ENCODE assay signal across 8 cellular contexts in genomic region chr10:73543-74265, GRCh38. TPM values are rescaled to one million over a fixed set of nuclear protein-coding genes. Genes with fewer than 3 reads are reported as not detected.
DNase-seq lines count a peak whose midpoint lies in the region; ATAC-seq and TF ChIP-seq lines count a peak whose summit lies in the region.
"Not testable (repeated sequence)": the region's sequence is repeated elsewhere in the genome, so short reads cannot be mapped to it uniquely, and the experiment has no call there.

No MANE protein-coding gene starts in this region.

- not testable (repeated sequence) for H2AK5ac ChIP-seq in trophoblast cell (ENCODE audit: low read length)

- peak overlapping the region in 3 of 4 donors; percentile 17 to 75 (median 68) for H3K4me3 Mint-ChIP-seq in IgD-negative memory B cell
- peak overlapping the region; percentile 85 to 86 for H3K4me3 Mint-ChIP-seq in activated T-cell treated with anti-CD3 and anti-CD28 coated beads, Interleukin-2, amount 50 U/mL, for 72 hours

- H4K12ac ChIP-seq in trophoblast cell (ENCODE audit: low read depth, low read length): peak overlapping the region; percentile 16

- H4K8ac ChIP-seq in trophoblast cell (ENCODE audit: low read depth, low read length): peak overlapping the region; percentile 82

- H3K27me3 Mint-ChIP-seq in IgD-negative memory B cell: not testable (repeated sequence)
- H3K27me3 Mint-ChIP-seq in activated T-cell treated with anti-CD3 and anti-CD28 coated beads, Interleukin-2, amount 50 U/mL, for 72 hours (ENCODE audit: low read depth): peaks cover 14% of the 10 kb centered on the region

- not testable (repeated sequence) for H2BK12ac ChIP-seq in trophoblast cell (ENCODE audit: low read length)

- H3K27ac ChIP-seq in RWPE1; effector memory CD4-positive, alpha-beta T cell (ENCODE audit: insufficient read depth, low read length, poor library complexity, severe bottlenecking); trophoblast cell (ENCODE audit: low read depth, low read length): not testable (repeated sequence)

- H3K79me1 ChIP-seq in trophoblast cell (ENCODE audit: low read length): not testable (repeated sequence)

- CTCF ChIA-PET in RWPE1 (lab: Yijun Ruan, JAX): interaction anchor here (0.6 to 0.9 kb wide), 4 partner anchors 22 to 1441 kb away, joined by 3 to 6 read pairs (median 4); no protein-coding TSS in a partner anchor

- peak overlapping the region; percentile 61 for H3K4me2 ChIP-seq in trophoblast cell (ENCODE audit: low read length)

- ATAC-seq in activated T-cell treated with anti-CD3 and anti-CD28 coated beads, Interleukin-2, amount 50 U/mL, for 72 hours (replicated peaks in 1 of 2): peak; percentile 45 to 53

- POLR2A ChIA-PET in RWPE1 (lab: Yijun Ruan, JAX; ENCODE audit: low non-redundant PET): not testable (repeated sequence)

- not testable (repeated sequence) for H3K18ac ChIP-seq in trophoblast cell (ENCODE audit: low read length)

- peak overlapping the region; percentile 53 for H3K4me3 ChIP-seq in effector memory CD4-positive, alpha-beta T cell (ENCODE audit: insufficient read depth, low read depth, low read length, poor library complexity, severe bottlenecking)
- peak overlapping the region; percentile 52 for H3K4me3 ChIP-seq in trophoblast cell (ENCODE audit: low read depth, low read length)

- H2BK120ac ChIP-seq in trophoblast cell (ENCODE audit: insufficient read depth, low read length, poor library complexity): peak overlapping the region; percentile 20

- H3K23ac ChIP-seq in trophoblast cell (ENCODE audit: low read length): not testable (repeated sequence)

- not testable (repeated sequence) for H3K36me3 ChIP-seq in effector memory CD4-positive, alpha-beta T cell (ENCODE audit: control insufficient read depth, insufficient read depth, low read length); trophoblast cell (ENCODE audit: control insufficient read depth in 1 of 2, insufficient read depth in 2 of 2, low read length in 2 of 2)

- H3K9me3 ChIP-seq in effector memory CD4-positive, alpha-beta T cell (ENCODE audit: control insufficient read depth, low read length); trophoblast cell (ENCODE audit: insufficient read depth, low read depth, low read length): not testable (repeated sequence)

- DNase-seq in COLO829 (ENCODE audit: low spot score) (peak; percentile 9), RWPE1 (ENCODE audit: low spot score) (peak; percentile 20), iris pigment epithelial cell (ENCODE audit: low read depth) (peak; percentile 55), trophoblast cell (peak; percentile 12 to 69), stromal cell of bone marrow (ENCODE audit: low read depth) (peak; percentile 17)
- DNase-seq in activated T-cell treated with anti-CD3 and anti-CD28 coated beads, Interleukin-2, amount 50 U/mL, for 72 hours: peak; percentile 43 to 63
- peak in 1 of 3 donors; percentile 7 for DNase-seq in effector memory CD4-positive, alpha-beta T cell

- not testable (repeated sequence) for H2BK5ac ChIP-seq in trophoblast cell (ENCODE audit: low read depth, low read length, poor library complexity)

- not testable (repeated sequence) for H3K36me3 Mint-ChIP-seq in IgD-negative memory B cell; activated T-cell treated with anti-CD3 and anti-CD28 coated beads, Interleukin-2, amount 50 U/mL, for 72 hours (ENCODE audit: insufficient read depth in 2 of 2)

- not testable (repeated sequence) for H3K9me3 Mint-ChIP-seq in IgD-negative memory B cell; activated T-cell treated with anti-CD3 and anti-CD28 coated beads, Interleukin-2, amount 50 U/mL, for 72 hours

- not testable (repeated sequence) for H3K4me1 ChIP-seq in effector memory CD4-positive, alpha-beta T cell (ENCODE audit: control insufficient read depth, insufficient read depth, low read length, poor library complexity, severe bottlenecking); trophoblast cell (ENCODE audit: control insufficient read depth in 1 of 2, insufficient read depth in 2 of 2, low read length in 2 of 2)

- peak; percentile 81 for TF ChIP-seq CTCF in RWPE1 (conservative IDR thresholded peaks at IDR 0.05; ENCODE audit: low read depth)

- not testable (repeated sequence) for H3K4me1 Mint-ChIP-seq in IgD-negative memory B cell; activated T-cell treated with anti-CD3 and anti-CD28 coated beads, Interleukin-2, amount 50 U/mL, for 72 hours (ENCODE audit: low read depth)

- no CpG with 5 or more reads among the region's 65 CpGs for WGBS in trophoblast cell (ENCODE audit: extremely low coverage, insufficient coverage, insufficient read length)

- H4K91ac ChIP-seq in trophoblast cell (ENCODE audit: low read depth, low read length): not testable (repeated sequence)

- H3K14ac ChIP-seq in trophoblast cell (ENCODE audit: low read length): peak overlapping the region; percentile 20

- not testable (repeated sequence) for H3K4ac ChIP-seq in trophoblast cell (ENCODE audit: low read depth, low read length)

- not testable (repeated sequence) for H3K79me2 ChIP-seq in trophoblast cell (ENCODE audit: control insufficient read depth, insufficient read depth, low read length, poor library complexity)

- not testable (repeated sequence) for H3K27me3 ChIP-seq in effector memory CD4-positive, alpha-beta T cell (replicated peaks; ENCODE audit: control insufficient read depth, insufficient read depth, low read length, poor library complexity, severe bottlenecking); trophoblast cell (ENCODE audit: insufficient read depth, low read length)

- H3K9ac ChIP-seq in trophoblast cell (ENCODE audit: low read length): not testable (repeated sequence)

- H2AFZ ChIP-seq in trophoblast cell (ENCODE audit: insufficient read depth, low read length, poor library complexity): peak overlapping the region; percentile 91

- H3K27ac Mint-ChIP-seq in IgD-negative memory B cell; activated T-cell treated with anti-CD3 and anti-CD28 coated beads, Interleukin-2, amount 50 U/mL, for 72 hours: not testable (repeated sequence)

RNA-seq across cellular contexts. Expression of gene TUBB8, which starts 24.6 kb away (rescaled TPM):
- 0.59 TPM for polyA plus RNA-seq in IgD-negative memory B cell
- not detected for total RNA-seq in activated T-cell treated with anti-CD3 and anti-CD28 coated beads, Interleukin-2, amount 50 U/mL, for 72 hours
- polyA plus RNA-seq in trophoblast cell (2013): 0.22 and 0.32 TPM in 2 replicates
